ENCODE assay signal across 10 cellular contexts in the genomic region with DNA sequence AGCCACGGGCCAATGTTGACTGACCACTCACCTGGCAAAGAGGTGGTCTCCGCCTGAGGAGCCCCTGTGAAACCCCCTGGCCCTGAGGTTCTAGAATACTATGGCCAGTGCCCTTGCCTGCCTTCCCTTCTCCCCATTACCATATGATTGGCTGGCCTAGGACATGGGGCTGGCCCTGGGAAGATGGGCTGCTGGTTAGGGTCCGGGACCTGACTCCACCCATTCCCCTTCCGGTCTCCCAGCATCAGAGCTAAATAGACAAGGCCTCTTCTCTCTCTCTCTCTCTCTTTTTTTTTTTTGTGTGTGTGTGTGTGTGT. TPM values are rescaled to one million over a fixed set of nuclear protein-coding genes. Genes with fewer than 3 reads are reported as not detected.
DNase-seq lines count a peak whose midpoint lies in the region; ATAC-seq, FAIRE-seq and TF ChIP-seq lines count a peak whose summit lies in the region.
"Had no signal": no experiment of that assay in that cellular context is flagged by ENCODE, and none has a peak within 500 bp of the region (broad histone marks: within the 10 kb centered on the region; RNA-seq: fewer than 3 reads in every experiment).

No MANE protein-coding gene starts in this region.

- no peaks in the 10 kb centered on the region for H3K9me3 Mint-ChIP-seq in activated naive CD4-positive, alpha-beta T cell treated with anti-CD3 and anti-CD28 coated beads, Interleukin-2, amount 50 U/mL, for 24 hours
- no peaks in the 10 kb centered on the region for H3K9me3 Mint-ChIP-seq in activated CD8-positive, alpha-beta T cell treated with anti-CD3 and anti-CD28 coated beads for 36 hours

- no peak for DNase-seq in activated naive CD4-positive, alpha-beta T cell treated with anti-CD3 and anti-CD28 coated beads, Interleukin-2, amount 50 U/mL, for 16 hours
- DNase-seq in activated CD8-positive, alpha-beta T cell treated with anti-CD3 and anti-CD28 coated beads for 36 hours: peak; percentile 76
- no peak for DNase-seq in HepG2 (ENCODE audit: low spot score)
- no peak for DNase-seq in transverse colon
- DNase-seq in testis: no peak
- no peak for DNase-seq in DMS79 (lab: John Stamatoyannopoulos, UW)

- no peak overlapping the region for H3K4me3 ChIP-seq in HepG2 (replicated peaks in 1 of 3; ENCODE audit: insufficient read depth in 1 of 3, low read depth in 2 of 3, low read length in 3 of 3)
- H3K4me3 ChIP-seq in transverse colon: peak overlapping the region in 1 of 4 donors; percentile 3
- no peak overlapping the region for H3K4me3 ChIP-seq in testis

- no peaks in the 10 kb centered on the region for H3K27me3 ChIP-seq in HepG2 (ENCODE audit: control insufficient read depth in 1 of 2, insufficient read depth in 2 of 2, low read length in 2 of 2)
- H3K27me3 ChIP-seq in transverse colon: no peaks in the 10 kb centered on the region
- H3K27me3 ChIP-seq in testis: no peaks in the 10 kb centered on the region

- CTCF ChIA-PET in activated CD8-positive, alpha-beta T cell treated with anti-CD3 and anti-CD28 coated beads for 36 hours (lab: Charles Lee): interaction anchor here (2.8 to 30.3 kb wide), 3 partner anchors 3 to 150 kb away, joined by 13 to 1327 read pairs (median 1327); a partner anchor contains a TSS
- CTCF ChIA-PET in HepG2 (lab: Yijun Ruan, JAX; ENCODE audit: low intra/inter-chr PET ratio, low total read pairs): no interaction called here

- intact Hi-C loops in activated CD8-positive, alpha-beta T cell treated with anti-CD3 and anti-CD28 coated beads for 36 hours (cut with micrococcal nuclease): loop anchor here (5.0 kb wide), 1 partner anchor 383 kb away; no protein-coding TSS in a partner anchor
- intact Hi-C loops in HepG2 (cut with micrococcal nuclease; ENCODE audit: unreplicated experiment) (no loop called here), transverse colon (cut with DNase I; ENCODE audit: low total_unique reads) (no loop called here), testis (cut with DNase I; ENCODE audit: low total_unique reads) (no loop called here)

- no peak overlapping the region for H3K9ac ChIP-seq in HepG2 (ENCODE audit: insufficient read depth, low read depth, low read length)

- POLR2A ChIA-PET in activated CD8-positive, alpha-beta T cell treated with anti-CD3 and anti-CD28 coated beads for 36 hours (lab: Charles Lee): interaction anchor here (16.0 to 21.2 kb wide), 2 partner anchors 5 to 7 kb away, joined by 410 read pairs; a partner anchor contains a TSS
- POLR2A ChIA-PET in HepG2 (lab: Yijun Ruan, JAX): no interaction called here

- H3K4me3 Mint-ChIP-seq in activated naive CD4-positive, alpha-beta T cell treated with anti-CD3 and anti-CD28 coated beads, Interleukin-2, amount 50 U/mL, for 24 hours: peak overlapping the region; percentile 91
- peak overlapping the region; percentile 98 for H3K4me3 Mint-ChIP-seq in activated CD8-positive, alpha-beta T cell treated with anti-CD3 and anti-CD28 coated beads for 36 hours

- H3K4me1 Mint-ChIP-seq in activated naive CD4-positive, alpha-beta T cell treated with anti-CD3 and anti-CD28 coated beads, Interleukin-2, amount 50 U/mL, for 24 hours: peaks cover 62% of the 10 kb centered on the region
- peaks cover 38% of the 10 kb centered on the region for H3K4me1 Mint-ChIP-seq in activated CD8-positive, alpha-beta T cell treated with anti-CD3 and anti-CD28 coated beads for 36 hours (ENCODE audit: low read depth)

- TF ChIP-seq EP300 in HepG2 (IDR thresholded peaks at IDR 0.05; ENCODE audit: low read depth in 2 of 2, low read length in 2 of 2) (no peak), HepG2 (CRISPR knock-in tag; IDR thresholded peaks at IDR 0.05; ENCODE audit: borderline replicate concordance) (no peak), transverse colon (IDR thresholded peaks at IDR 0.05; ENCODE audit: low read depth) (no peak)

- BruUV-seq in HepG2 (replicated peaks; lab: Mats Ljungman, UMichigan): no TSS peak

- no peak overlapping the region for H2AFZ ChIP-seq in HepG2 (ENCODE audit: low read length)

- H3K36me3 ChIP-seq in HepG2 (replicated peaks in 1 of 2; ENCODE audit: control insufficient read depth in 1 of 2, insufficient read depth in 2 of 2, low read length in 2 of 2) (peaks cover 7 to 28% of the 10 kb centered on the region in 2 experiments; a peak in 4 of 5 replicates), transverse colon (no peaks in the 10 kb centered on the region), testis (ENCODE audit: low read depth, missing control alignments) (no peaks in the 10 kb centered on the region)

- no peak for TF ChIP-seq RAD21 in HepG2 (CRISPR knock-in tag; IDR thresholded peaks at IDR 0.05)

- no peak for FAIRE-seq in HepG2 (lab: Jason Lieb, UNC)

- 91% methylated on average over 2 of the region's 4 CpGs for WGBS in HepG2 (ENCODE audit: low lambda C conversion rate)
- 61% methylated on average over 4 of the region's 4 CpGs; no CpG with 5 or more reads in 1 of the 2 donors for WGBS in transverse colon (ENCODE audit: low coverage in 1 of 2), 2 donors
- WGBS in testis, 2 donors: 82 to 90% methylated on average over 2 to 4 of the region's 4 CpGs

- peaks cover 21% of the 10 kb centered on the region for H3K36me3 Mint-ChIP-seq in activated naive CD4-positive, alpha-beta T cell treated with anti-CD3 and anti-CD28 coated beads, Interleukin-2, amount 50 U/mL, for 24 hours
- H3K36me3 Mint-ChIP-seq in activated CD8-positive, alpha-beta T cell treated with anti-CD3 and anti-CD28 coated beads for 36 hours (ENCODE audit: low read depth): peaks cover 70% of the 10 kb centered on the region

- H3K27ac Mint-ChIP-seq in activated naive CD4-positive, alpha-beta T cell treated with anti-CD3 and anti-CD28 coated beads, Interleukin-2, amount 50 U/mL, for 24 hours: peak overlapping the region; percentile 96
- H3K27ac Mint-ChIP-seq in activated CD8-positive, alpha-beta T cell treated with anti-CD3 and anti-CD28 coated beads for 36 hours: peak overlapping the region; percentile 98

- in situ Hi-C loops in HepG2 (cut with HindIII; ENCODE audit: extremely low pct_ligation_motif_present, low pct_unique_long_range_greater_than_20kb) (loop anchor here (10.0 kb wide), 1 partner anchor 241 kb away; a partner anchor contains a TSS), transverse colon (cut with MboI; ENCODE audit: low pct_ligation_motif_present in 1 of 4, low pct_unique_long_range_greater_than_20kb in 1 of 4, low sequenced_read_pairs in 3 of 4) (no loop called here)

- H3K27ac ChIP-seq in HepG2 (ENCODE audit: extremely low read length, insufficient read depth, low read length): no peak overlapping the region
- peak overlapping the region; percentile 84 to 92 (median 86) for H3K27ac ChIP-seq in transverse colon
- H3K27ac ChIP-seq in testis: no peak overlapping the region

- H3K9me3 ChIP-seq in HepG2 (ENCODE audit: low read length) (no peaks in the 10 kb centered on the region), transverse colon (no peaks in the 10 kb centered on the region), testis (no peaks in the 10 kb centered on the region)

- no peak overlapping the region for H3K4me2 ChIP-seq in HepG2 (ENCODE audit: low read depth, low read length)

- no peaks in the 10 kb centered on the region for H3K27me3 Mint-ChIP-seq in activated naive CD4-positive, alpha-beta T cell treated with anti-CD3 and anti-CD28 coated beads, Interleukin-2, amount 50 U/mL, for 24 hours
- no peaks in the 10 kb centered on the region for H3K27me3 Mint-ChIP-seq in activated CD8-positive, alpha-beta T cell treated with anti-CD3 and anti-CD28 coated beads for 36 hours

- peak; percentile 6 for ATAC-seq in activated CD8-positive, alpha-beta T cell treated with anti-CD3 and anti-CD28 coated beads for 36 hours
- ATAC-seq in HepG2 (no peak), GM19397 (IDR thresholded peaks at IDR 0.05; ENCODE audit: unreplicated experiment) (no peak)

- no peak for TF ChIP-seq CTCF in activated CD8-positive, alpha-beta T cell treated with anti-CD3 and anti-CD28 coated beads for 36 hours (IDR thresholded peaks at IDR 0.05)
- TF ChIP-seq CTCF in HepG2 (CRISPR knock-in tag; IDR thresholded peaks at IDR 0.05) (no peak), transverse colon (IDR thresholded peaks at IDR 0.05) (no peak), testis (IDR thresholded peaks at IDR 0.05) (no peak)

- H3K4me1 ChIP-seq in HepG2 (ENCODE audit: insufficient read depth, low read length) (peaks cover 62% of the 10 kb centered on the region), transverse colon (peaks cover 69 to 91% (median 83%) of the 10 kb centered on the region in 4 donors), testis (peaks cover 53% of the 10 kb centered on the region)

- TF ChIP-seq POLR2A in HepG2 (IDR thresholded peaks at IDR 0.05; ENCODE audit: insufficient read depth in 1 of 2, low read depth in 2 of 2, low read length in 2 of 2) (no peak), transverse colon (IDR thresholded peaks at IDR 0.05) (no peak), testis (IDR thresholded peaks at IDR 0.05) (no peak)

- H3K79me2 ChIP-seq in HepG2 (ENCODE audit: insufficient read depth, low read length): peaks cover 59% of the 10 kb centered on the region

- peaks cover 24% of the 10 kb centered on the region for H4K20me1 ChIP-seq in HepG2 (ENCODE audit: insufficient read depth, low read length)

RNA-seq across cellular contexts. Expression of a gene that starts 3.8 kb away (rescaled TPM):
- total RNA-seq in activated CD8-positive, alpha-beta T cell treated with anti-CD3 and anti-CD28 coated beads for 36 hours: 100 to 1,000 TPM; 254 to 260 TPM
- total RNA-seq in HepG2 (2016; rRNA removed; fragmentation: Illumina TruSeq; extraction: Trizol) (20.6 and 21.3 TPM in 2 replicates), transverse colon (100 to 1,000 TPM in 1 of 4 donors, 10 to 100 TPM in 3; 59.7 to 176 (median 73.4) TPM), testis (10 to 100 TPM; 41.5 to 43.1 TPM)
- total RNA-seq in HepG2 (2016; cell fraction: cytosol; rRNA removed; fragmentation: Illumina TruSeq; extraction: Trizol; ENCODE audit: low read depth): 8.5 and 9.2 TPM in 2 replicates
- 17.5 and 21.5 TPM in 2 replicates for total RNA-seq in HepG2 (2016; cell fraction: insoluble cytoplasmic fraction; rRNA removed; fragmentation: Illumina TruSeq; extraction: Trizol)
- total RNA-seq in HepG2 (2016; cell fraction: membrane; rRNA removed; fragmentation: Illumina TruSeq; extraction: Trizol): 24.6 and 31.5 TPM in 2 replicates
- total RNA-seq in HepG2 (2016; cell fraction: nucleus; rRNA removed; fragmentation: Illumina TruSeq; extraction: Trizol): 22.6 and 23.4 TPM in 2 replicates
- polyA plus RNA-seq in HepG2 (2011; rRNA removed) (12.5 and 18.8 TPM in 2 replicates), testis (ENCODE audit: insufficient read depth, low read depth, low replicate concordance) (45.6 TPM)
- 13.9 and 14.0 TPM in 2 replicates for polyA plus RNA-seq in HepG2 (2011; cell fraction: cytosol; rRNA removed)
- polyA plus RNA-seq in HepG2 (2011; cell fraction: nucleus; rRNA removed): 67.4 and 72.0 TPM in 2 replicates
- 26.5 and 39.5 TPM in 2 replicates for polyA plus RNA-seq in HepG2 (2012)
- 10.3 and 12.4 TPM in 2 replicates for polyA plus RNA-seq in HepG2 (2016; cell fraction: cytosol; fragmentation: Illumina TruSeq; extraction: Trizol; ENCODE audit: low read depth)
- polyA plus RNA-seq in HepG2 (2016; cell fraction: insoluble cytoplasmic fraction; fragmentation: Illumina TruSeq; extraction: Trizol; ENCODE audit: low read depth): 42.9 and 49.6 TPM in 2 replicates
- 24.4 and 34.3 TPM in 2 replicates for polyA plus RNA-seq in HepG2 (2016; cell fraction: membrane; fragmentation: Illumina TruSeq; extraction: Trizol; ENCODE audit: low read depth)
- 80.5 and 84.1 TPM in 2 replicates for polyA plus RNA-seq in HepG2 (2016; cell fraction: nucleus; fragmentation: Illumina TruSeq; extraction: Trizol; ENCODE audit: insufficient read depth, low read depth)
- polyA minus RNA-seq in HepG2 (2011; rRNA and poly(A)+ RNA removed; ENCODE audit: low replicate concordance): 34.0 and 51.8 TPM in 2 replicates
- 19.3 and 20.3 TPM in 2 replicates for polyA minus RNA-seq in HepG2 (2011; cell fraction: cytosol; rRNA and poly(A)+ RNA removed)
- 23.4 and 28.1 TPM in 2 replicates for polyA minus RNA-seq in HepG2 (2011; cell fraction: nucleus; rRNA and poly(A)+ RNA removed)

RNA-seq across cellular contexts. Expression of a gene that starts 27.0 kb away (rescaled TPM):
- under 1 TPM in 1 of 2 experiments, not detected in 1; 0.11 TPM for total RNA-seq in activated CD8-positive, alpha-beta T cell treated with anti-CD3 and anti-CD28 coated beads for 36 hours
- total RNA-seq in HepG2 (2016; rRNA removed; fragmentation: Illumina TruSeq; extraction: Trizol) (not detected in 2 replicates), transverse colon (10 to 100 TPM in 1 of 4 donors, not detected in 3; 20.2 TPM), testis (1 to 10 TPM; 4.3 to 4.6 TPM)
- total RNA-seq in HepG2 (2016; cell fraction: cytosol; rRNA removed; fragmentation: Illumina TruSeq; extraction: Trizol; ENCODE audit: low read depth): not detected in 2 replicates
- total RNA-seq in HepG2 (2016; cell fraction: insoluble cytoplasmic fraction; rRNA removed; fragmentation: Illumina TruSeq; extraction: Trizol): not detected in 2 replicates
- total RNA-seq in HepG2 (2016; cell fraction: membrane; rRNA removed; fragmentation: Illumina TruSeq; extraction: Trizol): not detected in 2 replicates
- not detected in 2 replicates for total RNA-seq in HepG2 (2016; cell fraction: nucleus; rRNA removed; fragmentation: Illumina TruSeq; extraction: Trizol)
- polyA plus RNA-seq in HepG2 (2011; rRNA removed) (not detected in 2 replicates), testis (ENCODE audit: insufficient read depth, low read depth, low replicate concordance) (2.2 TPM)
- polyA plus RNA-seq in HepG2 (2011; cell fraction: cytosol; rRNA removed): not detected in 2 replicates
- 0.17 and 0.26 TPM in 2 replicates for polyA plus RNA-seq in HepG2 (2011; cell fraction: nucleus; rRNA removed)
- polyA plus RNA-seq in HepG2 (2012): not detected in 2 replicates
- polyA plus RNA-seq in HepG2 (2016; cell fraction: cytosol; fragmentation: Illumina TruSeq; extraction: Trizol; ENCODE audit: low read depth): not detected in 2 replicates
- not detected in 2 replicates for polyA plus RNA-seq in HepG2 (2016; cell fraction: insoluble cytoplasmic fraction; fragmentation: Illumina TruSeq; extraction: Trizol; ENCODE audit: low read depth)
- polyA plus RNA-seq in HepG2 (2016; cell fraction: membrane; fragmentation: Illumina TruSeq; extraction: Trizol; ENCODE audit: low read depth): not detected in 2 replicates
- polyA plus RNA-seq in HepG2 (2016; cell fraction: nucleus; fragmentation: Illumina TruSeq; extraction: Trizol; ENCODE audit: insufficient read depth, low read depth): not detected in 2 replicates
- 0.07 TPM in 1 of 2 replicates, not detected in the other for polyA minus RNA-seq in HepG2 (2011; rRNA and poly(A)+ RNA removed; ENCODE audit: low replicate concordance)
- not detected in 2 replicates for polyA minus RNA-seq in HepG2 (2011; cell fraction: cytosol; rRNA and poly(A)+ RNA removed)
- polyA minus RNA-seq in HepG2 (2011; cell fraction: nucleus; rRNA and poly(A)+ RNA removed): not detected in 2 replicates
- total RNA-seq: omental fat pad had no signal
- polyA plus RNA-seq: BJ had no signal

RNA-seq across cellular contexts. Expression of a gene that starts 37.0 kb away (rescaled TPM):
- total RNA-seq in activated CD8-positive, alpha-beta T cell treated with anti-CD3 and anti-CD28 coated beads for 36 hours: not detected
- total RNA-seq in HepG2 (2016; rRNA removed; fragmentation: Illumina TruSeq; extraction: Trizol): not detected in 2 replicates
- total RNA-seq in HepG2 (2016; cell fraction: cytosol; rRNA removed; fragmentation: Illumina TruSeq; extraction: Trizol; ENCODE audit: low read depth): not detected in 2 replicates
- total RNA-seq in HepG2 (2016; cell fraction: insoluble cytoplasmic fraction; rRNA removed; fragmentation: Illumina TruSeq; extraction: Trizol): not detected in 2 replicates
- not detected in 2 replicates for total RNA-seq in HepG2 (2016; cell fraction: membrane; rRNA removed; fragmentation: Illumina TruSeq; extraction: Trizol)
- total RNA-seq in HepG2 (2016; cell fraction: nucleus; rRNA removed; fragmentation: Illumina TruSeq; extraction: Trizol): not detected in 2 replicates
- 0.07 and 0.09 TPM in 2 replicates for polyA plus RNA-seq in HepG2 (2011; rRNA removed)
- polyA plus RNA-seq in HepG2 (2011; cell fraction: cytosol; rRNA removed): 0.03 and 0.13 TPM in 2 replicates
- polyA plus RNA-seq in HepG2 (2011; cell fraction: nucleus; rRNA removed): 0.03 TPM in 1 of 2 replicates, not detected in the other
- 0.12 and 0.23 TPM in 2 replicates for polyA plus RNA-seq in HepG2 (2012)
- polyA plus RNA-seq in HepG2 (2016; cell fraction: cytosol; fragmentation: Illumina TruSeq; extraction: Trizol; ENCODE audit: low read depth): not detected in 2 replicates
- not detected in 2 replicates for polyA plus RNA-seq in HepG2 (2016; cell fraction: insoluble cytoplasmic fraction; fragmentation: Illumina TruSeq; extraction: Trizol; ENCODE audit: low read depth)
- not detected in 2 replicates for polyA plus RNA-seq in HepG2 (2016; cell fraction: membrane; fragmentation: Illumina TruSeq; extraction: Trizol; ENCODE audit: low read depth)
- not detected in 2 replicates for polyA plus RNA-seq in HepG2 (2016; cell fraction: nucleus; fragmentation: Illumina TruSeq; extraction: Trizol; ENCODE audit: insufficient read depth, low read depth)
- 0.05 TPM in 1 of 2 replicates, not detected in the other for polyA minus RNA-seq in HepG2 (2011; rRNA and poly(A)+ RNA removed; ENCODE audit: low replicate concordance)
- not detected in 2 replicates for polyA minus RNA-seq in HepG2 (2011; cell fraction: cytosol; rRNA and poly(A)+ RNA removed)
- not detected in 2 replicates for polyA minus RNA-seq in HepG2 (2011; cell fraction: nucleus; rRNA and poly(A)+ RNA removed)
- total RNA-seq in transverse colon: not detected
- total RNA-seq in testis: under 1 TPM; 0.12 to 0.31 TPM
- polyA plus RNA-seq in testis (ENCODE audit: insufficient read depth, low read depth, low replicate concordance): not detected
- polyA plus RNA-seq: BJ had no signal

RNA-seq across cellular contexts. Expression of a gene that starts 40.8 kb away (rescaled TPM):
- total RNA-seq in activated CD8-positive, alpha-beta T cell treated with anti-CD3 and anti-CD28 coated beads for 36 hours: under 1 TPM in 1 of 2 experiments, not detected in 1; 0.11 TPM
- total RNA-seq in HepG2 (2016; rRNA removed; fragmentation: Illumina TruSeq; extraction: Trizol): not detected in 2 replicates
- not detected in 2 replicates for total RNA-seq in HepG2 (2016; cell fraction: cytosol; rRNA removed; fragmentation: Illumina TruSeq; extraction: Trizol; ENCODE audit: low read depth)
- total RNA-seq in HepG2 (2016; cell fraction: insoluble cytoplasmic fraction; rRNA removed; fragmentation: Illumina TruSeq; extraction: Trizol): not detected in 2 replicates
- not detected in 2 replicates for total RNA-seq in HepG2 (2016; cell fraction: membrane; rRNA removed; fragmentation: Illumina TruSeq; extraction: Trizol)
- total RNA-seq in HepG2 (2016; cell fraction: nucleus; rRNA removed; fragmentation: Illumina TruSeq; extraction: Trizol): not detected in 2 replicates
- not detected in 2 replicates for polyA plus RNA-seq in HepG2 (2011; rRNA removed)
- not detected in 2 replicates for polyA plus RNA-seq in HepG2 (2011; cell fraction: cytosol; rRNA removed)
- polyA plus RNA-seq in HepG2 (2011; cell fraction: nucleus; rRNA removed): 0.05 TPM in 1 of 2 replicates, not detected in the other
- not detected in 2 replicates for polyA plus RNA-seq in HepG2 (2012)
- not detected in 2 replicates for polyA plus RNA-seq in HepG2 (2016; cell fraction: cytosol; fragmentation: Illumina TruSeq; extraction: Trizol; ENCODE audit: low read depth)
- not detected in 2 replicates for polyA plus RNA-seq in HepG2 (2016; cell fraction: insoluble cytoplasmic fraction; fragmentation: Illumina TruSeq; extraction: Trizol; ENCODE audit: low read depth)
- not detected in 2 replicates for polyA plus RNA-seq in HepG2 (2016; cell fraction: membrane; fragmentation: Illumina TruSeq; extraction: Trizol; ENCODE audit: low read depth)
- not detected in 2 replicates for polyA plus RNA-seq in HepG2 (2016; cell fraction: nucleus; fragmentation: Illumina TruSeq; extraction: Trizol; ENCODE audit: insufficient read depth, low read depth)
- not detected in 2 replicates for polyA minus RNA-seq in HepG2 (2011; rRNA and poly(A)+ RNA removed; ENCODE audit: low replicate concordance)
- polyA minus RNA-seq in HepG2 (2011; cell fraction: cytosol; rRNA and poly(A)+ RNA removed): not detected in 2 replicates
- not detected in 2 replicates for polyA minus RNA-seq in HepG2 (2011; cell fraction: nucleus; rRNA and poly(A)+ RNA removed)
- total RNA-seq in transverse colon: not detected
- total RNA-seq in testis: 1 to 10 TPM; 3.7 to 5.7 TPM
- polyA plus RNA-seq in testis (ENCODE audit: insufficient read depth, low read depth, low replicate concordance): 3.6 TPM
- total RNA-seq: omental fat pad had no signal
- polyA plus RNA-seq: BJ had no signal

RNA-seq across cellular contexts. Expression of a gene that starts 57.3 kb away (rescaled TPM):
- total RNA-seq in activated CD8-positive, alpha-beta T cell treated with anti-CD3 and anti-CD28 coated beads for 36 hours: 10 to 100 TPM; 45.9 to 49.3 TPM
- total RNA-seq in HepG2 (2016; rRNA removed; fragmentation: Illumina TruSeq; extraction: Trizol) (8.2 and 15.2 TPM in 2 replicates), transverse colon (100 to 1,000 TPM; 138 to 473 (median 312) TPM), testis (10 to 100 TPM; 68.2 to 78.5 TPM)
- total RNA-seq in HepG2 (2016; cell fraction: cytosol; rRNA removed; fragmentation: Illumina TruSeq; extraction: Trizol; ENCODE audit: low read depth): 7.6 and 8.1 TPM in 2 replicates
- total RNA-seq in HepG2 (2016; cell fraction: insoluble cytoplasmic fraction; rRNA removed; fragmentation: Illumina TruSeq; extraction: Trizol): 8.9 and 14.6 TPM in 2 replicates
- 17.8 and 17.9 TPM in 2 replicates for total RNA-seq in HepG2 (2016; cell fraction: membrane; rRNA removed; fragmentation: Illumina TruSeq; extraction: Trizol)
- 13.8 and 17.0 TPM in 2 replicates for total RNA-seq in HepG2 (2016; cell fraction: nucleus; rRNA removed; fragmentation: Illumina TruSeq; extraction: Trizol)
- polyA plus RNA-seq in HepG2 (2011; rRNA removed) (23.7 and 25.1 TPM in 2 replicates), testis (ENCODE audit: insufficient read depth, low read depth, low replicate concordance) (27.0 TPM)
- 10.1 and 12.4 TPM in 2 replicates for polyA plus RNA-seq in HepG2 (2011; cell fraction: cytosol; rRNA removed)
- 149 and 163 TPM in 2 replicates for polyA plus RNA-seq in HepG2 (2011; cell fraction: nucleus; rRNA removed)
- 11.8 and 16.1 TPM in 2 replicates for polyA plus RNA-seq in HepG2 (2012)
- polyA plus RNA-seq in HepG2 (2016; cell fraction: cytosol; fragmentation: Illumina TruSeq; extraction: Trizol; ENCODE audit: low read depth): 9.7 and 10.4 TPM in 2 replicates
- polyA plus RNA-seq in HepG2 (2016; cell fraction: insoluble cytoplasmic fraction; fragmentation: Illumina TruSeq; extraction: Trizol; ENCODE audit: low read depth): 7.6 and 10.2 TPM in 2 replicates
- 15.2 and 26.1 TPM in 2 replicates for polyA plus RNA-seq in HepG2 (2016; cell fraction: membrane; fragmentation: Illumina TruSeq; extraction: Trizol; ENCODE audit: low read depth)
- polyA plus RNA-seq in HepG2 (2016; cell fraction: nucleus; fragmentation: Illumina TruSeq; extraction: Trizol; ENCODE audit: insufficient read depth, low read depth): 43.8 and 44.9 TPM in 2 replicates
- polyA minus RNA-seq in HepG2 (2011; rRNA and poly(A)+ RNA removed; ENCODE audit: low replicate concordance): 13.8 and 70.3 TPM in 2 replicates
- 4.8 and 5.1 TPM in 2 replicates for polyA minus RNA-seq in HepG2 (2011; cell fraction: cytosol; rRNA and poly(A)+ RNA removed)
- 11.6 and 13.2 TPM in 2 replicates for polyA minus RNA-seq in HepG2 (2011; cell fraction: nucleus; rRNA and poly(A)+ RNA removed)

Comparison
In these comparisons a context has a peak if more than half of its experiments do, and no peak if none do; other contexts are left out.
1. H3K27ac ChIP-seq: peak in transverse colon (4 of 4); none in HepG2 (single experiment) and testis (0 of 2).